9 cellular contexts compared by ENCODE assay signal in the genomic region with DNA sequence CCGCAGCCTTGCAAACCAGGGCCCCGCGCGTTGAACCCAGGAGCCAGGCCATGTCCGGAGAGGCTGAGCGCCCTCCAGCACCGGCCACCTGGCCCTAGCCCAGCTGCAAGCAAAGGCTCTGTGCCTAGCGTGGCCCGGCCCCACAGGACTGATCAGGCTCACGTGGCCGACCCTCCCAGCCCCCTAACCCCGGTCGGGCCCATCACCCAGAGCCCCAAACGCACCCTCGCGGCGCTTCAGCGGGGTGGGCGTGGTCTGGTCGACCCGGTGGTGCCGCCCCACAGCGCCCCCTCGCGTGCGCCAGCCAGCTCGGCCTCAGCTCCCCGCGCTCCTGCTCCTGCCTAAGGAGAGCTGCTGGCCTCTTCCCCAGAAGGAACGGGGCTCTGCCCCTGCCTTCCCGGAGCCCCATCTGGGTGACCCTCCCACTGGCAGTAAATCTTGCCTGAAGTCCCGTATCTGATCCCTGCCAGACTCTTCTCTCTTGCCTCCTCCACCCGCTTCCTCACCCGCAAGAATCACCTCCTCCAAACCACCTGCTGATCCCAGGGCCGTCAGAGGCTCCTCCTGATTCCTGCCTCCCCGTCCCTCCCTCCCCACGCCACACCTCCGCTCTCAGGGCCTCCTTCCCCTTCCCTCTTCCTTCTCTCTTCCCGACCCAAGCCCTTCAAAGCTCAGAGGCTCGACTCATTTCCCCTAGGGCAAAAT. TPM values are rescaled to one million over a fixed set of nuclear protein-coding genes. Genes with fewer than 3 reads are reported as not detected.
A peak's percentile ranks its signal among the peaks of the same experiment; 100 is the strongest.
DNase-seq lines count a peak whose midpoint lies in the region; ATAC-seq and TF ChIP-seq lines count a peak whose summit lies in the region.
"Had no signal": no experiment of that assay in that cellular context is flagged by ENCODE, and none has a peak within 500 bp of the region (broad histone marks: within the 10 kb centered on the region; RNA-seq: fewer than 3 reads in every experiment).

No MANE protein-coding gene starts in this region.

- ATAC-seq in HG02938 (IDR thresholded peaks at IDR 0.05; ENCODE audit: unreplicated experiment) (peak; percentile 80), RWPE2 (ENCODE audit: low read depth) (peak; percentile 54), left colon (peak; percentile 95)

- no peaks in the 10 kb centered on the region for H3K4me1 ChIP-seq in RWPE2 (ENCODE audit: insufficient read depth, poor library complexity, severe bottlenecking)

- H3K36me3 ChIP-seq in RWPE2 (ENCODE audit: low read depth) = no peaks in the 10 kb centered on the region

- no peaks in the 10 kb centered on the region for H3K27me3 ChIP-seq in RWPE2 (ENCODE audit: insufficient read depth, poor library complexity, severe bottlenecking)

- H3K4me3 ChIP-seq in RWPE2 (ENCODE audit: severe bottlenecking) = no peak overlapping the region

- H3K27ac ChIP-seq in RWPE2 (ENCODE audit: poor library complexity, severe bottlenecking) = no peak overlapping the region
- no peak overlapping the region for H3K27ac ChIP-seq in caudate nucleus (ENCODE audit: low read depth, low read length)

- intact Hi-C loops in left colon (cut with DNase I, micrococcal nuclease) = no loop called here

- H3K9me3 ChIP-seq in RWPE2 (ENCODE audit: severe bottlenecking) = no peaks in the 10 kb centered on the region

- peak; percentile 13 to 42 for DNase-seq in NCI-H524 (lab: John Stamatoyannopoulos, UW)
- no peak for DNase-seq in NCI-H524 treated with DMSO at 0.1 percent for 48 hours (lab: John Stamatoyannopoulos, UW)
- DNase-seq in RWPE2 (ENCODE audit: low spot score) = peak; percentile 54
- peak in 41 of 61 donors; percentile 8 to 67 (median 25) for DNase-seq in caudate nucleus (lab: John Stamatoyannopoulos, UW)
- DNase-seq in left colon = peak; percentile 55 to 82
- peak; percentile 50 to 71 for DNase-seq in stimulated activated CD4-positive, alpha-beta T cell treated with anti-CD3 and anti-CD28 coated beads, Interleukin-2, amount 100 ng/mL, for 48 hours
- no peak for DNase-seq in NOMO-1 treated with DMSO at 0.1 percent for 48 hours (lab: John Stamatoyannopoulos, UW; ENCODE audit: unreplicated experiment)

- TF ChIP-seq CTCF in RWPE2 (IDR thresholded peaks at IDR 0.05; ENCODE audit: poor library complexity, severe bottlenecking) = peak; percentile 55

RNA-seq across cellular contexts. Expression of gene TEX51, which starts 12.3 kb away (rescaled TPM):
- total RNA-seq in left colon = not detected
- total RNA-seq: CD8-positive, alpha-beta memory T cell had no signal

Comparison
In these comparisons a context has a peak if more than half of its experiments do, and no peak if none do; other contexts are left out.
1. DNase-seq: peak in NCI-H524 (2 of 2), RWPE2 (single experiment), caudate nucleus (41 of 61), left colon (2 of 2) and stimulated activated CD4-positive, alpha-beta T cell treated with anti-CD3 and anti-CD28 coated beads, Interleukin-2, amount 100 ng/mL, for 48 hours (2 of 2); none in NCI-H524 treated with DMSO at 0.1 percent for 48 hours (single experiment) and NOMO-1 treated with DMSO at 0.1 percent for 48 hours (single experiment).
2. Peak in every context shown above with its lines, with median percentiles within 50 percentile points of each other: ATAC-seq.